In the genomic region with DNA sequence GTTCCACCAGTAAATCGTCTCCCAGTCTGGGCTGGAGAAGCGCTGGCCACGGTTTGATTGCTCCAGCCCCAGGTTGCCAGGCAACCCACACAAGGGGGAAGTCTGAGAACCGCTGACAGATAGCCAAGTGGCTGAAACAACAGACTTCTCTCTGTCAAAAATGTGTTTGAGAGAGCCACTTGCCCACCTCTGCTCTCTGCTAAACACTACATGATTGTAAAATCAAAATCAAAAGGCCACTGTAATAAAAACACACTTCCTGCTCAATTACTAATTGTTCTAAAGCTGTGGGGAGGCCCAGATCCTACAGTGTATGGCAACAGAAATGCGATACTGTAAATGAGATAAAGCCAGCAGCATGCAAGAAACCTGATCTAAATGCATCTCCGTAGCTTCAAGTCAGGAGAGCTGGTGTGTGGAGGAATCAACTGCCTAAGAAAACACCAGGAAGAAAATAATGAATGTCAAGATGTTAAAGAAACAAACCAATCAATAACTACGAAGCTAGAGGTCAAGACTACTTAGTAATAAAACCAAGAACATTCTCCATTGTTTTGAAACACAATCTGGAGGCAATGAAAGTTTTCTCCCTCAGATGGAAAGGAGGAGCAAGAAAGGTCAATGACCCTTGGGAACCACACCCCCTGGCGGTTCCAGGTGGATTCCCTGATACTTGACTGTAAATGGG, we compare ENCODE assay signal across 8 cellular contexts.
DNase-seq lines count a peak whose midpoint lies in the region; ATAC-seq and TF ChIP-seq lines count a peak whose summit lies in the region.

No MANE protein-coding gene starts in this region.

- no peak overlapping the region; the same call in 1 of the 2 replicates for H2AK5ac ChIP-seq in IMR-90 (ENCODE audit: low read depth, low read length)

- 0 out of 2 replicates have a peak, but pooled peaks cover 8% of the 10 kb centered on the region for H4K20me1 ChIP-seq in IMR-90 (ENCODE audit: insufficient read depth, low read length)

- H3K27me3 ChIP-seq in IMR-90 (ENCODE audit: control insufficient read depth, insufficient read depth, low read length) (no peaks in the 10 kb centered on the region), Panc1 (ENCODE audit: control insufficient read depth, insufficient read depth, low read length) (no peaks in the 10 kb centered on the region), lung (ENCODE audit: control insufficient read depth, insufficient read depth) (no peaks in the 10 kb centered on the region), thyroid gland (no peaks in the 10 kb centered on the region)

- H3K4ac ChIP-seq in IMR-90 (ENCODE audit: low read depth, low read length) = peak overlapping the region; percentile 31; the same call in 1 of the 2 replicates

- peak overlapping the region; percentile 86 for H2BK5ac ChIP-seq in IMR-90 (ENCODE audit: low read depth, low read length, poor library complexity, severe bottlenecking)

- BruUV-seq in IMR-90 (replicated peaks; lab: Mats Ljungman, UMichigan) = no TSS peak
- BruUV-seq in Panc1 (replicated peaks; lab: Mats Ljungman, UMichigan) = no TSS peak

- ATAC-seq in IMR-90 (ENCODE audit: low read depth) (peak; percentile 81), Panc1 (peak; percentile 72), lung (ENCODE audit: insufficient read depth, low FRiP score) (peak; percentile 66), HG02798 (IDR thresholded peaks at IDR 0.05; ENCODE audit: poor library complexity, unreplicated experiment) (no peak), HG02870 (IDR thresholded peaks at IDR 0.05; ENCODE audit: unreplicated experiment) (no peak)

- peak overlapping the region; percentile 0; the same call in 1 of the 2 replicates for H3K56ac ChIP-seq in IMR-90 (ENCODE audit: extremely low read depth, insufficient read depth, low read length)

- TF ChIP-seq RAD21 in IMR-90 (IDR thresholded peaks at IDR 0.05; ENCODE audit: low read length) = no peak

- in situ Hi-C loops in IMR-90 (cut with MboI; ENCODE audit: low sequenced_read_pairs) = no loop called here
- in situ Hi-C loops in Panc1 (cut with HindIII; ENCODE audit: low pct_unique_long_range_greater_than_20kb, low sequenced_read_pairs) = no loop called here

- POLR2A ChIA-PET in IMR-90 (lab: Charles Lee; ENCODE audit: unreplicated experiment) (interaction anchor here (0.7 kb wide), 1 partner anchor 525 kb away, joined by 3 read pairs; no protein-coding TSS in a partner anchor), Panc1 (lab: Charles Lee) (no interaction called here)

- intact Hi-C loops in IMR-90 (cut with micrococcal nuclease) (no loop called here), Panc1 (cut with micrococcal nuclease; ENCODE audit: unreplicated experiment) (no loop called here), thyroid gland (cut with DNase I) (no loop called here)

- peak overlapping the region; percentile 52; the same call in 1 of the 2 replicates for H3K18ac ChIP-seq in IMR-90 (ENCODE audit: low read depth, low read length)

- peaks cover 12% of the 10 kb centered on the region for H3K9me1 ChIP-seq in IMR-90 (ENCODE audit: insufficient read depth, low read length)

- dilution Hi-C loops in IMR-90 (cut with HindIII; ENCODE audit: low sequenced_read_pairs, unreplicated experiment) = no loop called here

- no peak for TF ChIP-seq CTCF in IMR-90 (conservative IDR thresholded peaks at IDR 0.05; ENCODE audit: low read depth, low read length)
- peak; percentile 38 for TF ChIP-seq CTCF in Panc1 (IDR thresholded peaks at IDR 0.05)
- TF ChIP-seq CTCF in lung (IDR thresholded peaks at IDR 0.05; ENCODE audit: control extremely low read depth, extremely low read depth) = no peak
- no peak for TF ChIP-seq CTCF in thyroid gland (IDR thresholded peaks at IDR 0.05)

- no peak overlapping the region for H3K4me3 ChIP-seq in IMR-90 (ENCODE audit: insufficient read depth, low read depth, low read length)
- H3K4me3 ChIP-seq in Panc1 (ENCODE audit: low read depth in 2 of 2, low read length in 2 of 2) = no peak overlapping the region
- no peak overlapping the region for H3K4me3 ChIP-seq in lung
- H3K4me3 ChIP-seq in thyroid gland (replicated peaks in 1 of 3) = no peak overlapping the region

- H4K5ac ChIP-seq in IMR-90 (ENCODE audit: low read depth, low read length) = no peak overlapping the region

- H4K8ac ChIP-seq in IMR-90 (ENCODE audit: low read depth in 2 of 2, low read length in 2 of 2) = peak overlapping the region in 1 of 2 experiments; percentile 18; a peak in 1 of 4 replicates

- peak; percentile 81 for DNase-seq in GM04504 (ENCODE audit: low read depth)
- peak; percentile 88 for DNase-seq in IMR-90
- DNase-seq in Panc1 (ENCODE audit: low read depth, low spot score) = no peak
- DNase-seq in ecto neural progenitor cell (ENCODE audit: low spot score) = peak; percentile 75
- DNase-seq in lung (ENCODE audit: low spot score) = peak; percentile 75
- DNase-seq in thyroid gland = peak; percentile 93

- no CpG with 5 or more reads among the region's 8 CpGs for WGBS in IMR-90 (ENCODE audit: extremely low coverage in 2 of 2, insufficient read length in 1 of 2), 2 experiments
- WGBS in lung, 2 donors = 28 to 29% methylated on average over 8 of the region's 8 CpGs
- WGBS in thyroid gland, 2 donors = 11 to 12% methylated on average over 8 of the region's 8 CpGs

- no peak overlapping the region for H3K9ac ChIP-seq in IMR-90 (ENCODE audit: low read depth, low read length)

- peak overlapping the region; percentile 62 for H3K4me2 ChIP-seq in IMR-90 (ENCODE audit: low read depth, low read length)

- H2BK15ac ChIP-seq in IMR-90 (ENCODE audit: low read depth, low read length) = no peak overlapping the region; the same call in 2 of the 3 replicates

- H2AK9ac ChIP-seq in IMR-90 (replicated peaks; ENCODE audit: low read depth, low read length, poor library complexity) = no peak overlapping the region

- H3K23ac ChIP-seq in IMR-90 (ENCODE audit: low read depth, low read length) = peak overlapping the region; percentile 0; the same call in 1 of the 2 replicates

- TF ChIP-seq POLR2A in IMR-90 (IDR thresholded peaks at IDR 0.05; ENCODE audit: low read depth, low read length) (no peak), thyroid gland (IDR thresholded peaks at IDR 0.05) (no peak)

- H3K4me1 ChIP-seq in IMR-90 (ENCODE audit: control insufficient read depth, insufficient read depth, low read length) (peaks cover 16% of the 10 kb centered on the region), Panc1 (ENCODE audit: control insufficient read depth, insufficient read depth, low read length) (peaks cover 18% of the 10 kb centered on the region), lung (ENCODE audit: control insufficient read depth in 2 of 2, insufficient read depth in 2 of 2, low read length in 2 of 2) (peaks cover 0 to 3% of the 10 kb centered on the region in 2 donors), thyroid gland (peaks cover 32 to 36% of the 10 kb centered on the region in 2 donors)

- peak overlapping the region; percentile 6; the same call in 1 of the 2 replicates for H3K14ac ChIP-seq in IMR-90 (replicated peaks; ENCODE audit: low read depth, low read length)

- H3K36me3 ChIP-seq in IMR-90 (ENCODE audit: control insufficient read depth, insufficient read depth, low read length) (0 out of 2 replicates have a peak, but pooled peaks cover 3% of the 10 kb centered on the region), Panc1 (ENCODE audit: control insufficient read depth, insufficient read depth, low read length) (no peaks in the 10 kb centered on the region), lung (ENCODE audit: control insufficient read depth in 2 of 2, insufficient read depth in 2 of 2, low read length in 2 of 2) (no peaks in the 10 kb centered on the region), thyroid gland (no peaks in the 10 kb centered on the region)

- peaks cover 48 to 67% of the 10 kb centered on the region in 2 experiments; a peak in 3 of 4 replicates for H3K79me1 ChIP-seq in IMR-90 (ENCODE audit: low read depth in 1 of 2, low read length in 2 of 2)

- H2BK20ac ChIP-seq in IMR-90 (ENCODE audit: low read depth, low read length) = peak overlapping the region; percentile 43; the same call in 1 of the 2 replicates

- CTCF ChIA-PET in IMR-90 (lab: Yijun Ruan, JAX) = interaction anchor here (0.6 to 0.8 kb wide), 2 partner anchors 10 to 435 kb away, joined by 3 read pairs; no protein-coding TSS in a partner anchor
- CTCF ChIA-PET in Panc1 (lab: Charles Lee) = no interaction called here

- H2BK120ac ChIP-seq in IMR-90 (ENCODE audit: low read depth, low read length) = peak overlapping the region; percentile 20; the same call in 1 of the 2 replicates

- H4K91ac ChIP-seq in IMR-90 (ENCODE audit: insufficient read depth, low read depth, low read length) = peak overlapping the region; percentile 4; the same call in 1 of the 2 replicates

- no peaks in the 10 kb centered on the region for H3K9me3 ChIP-seq in IMR-90 (ENCODE audit: control insufficient read depth, insufficient read depth, low read length)
- H3K9me3 ChIP-seq in Panc1 (ENCODE audit: control insufficient read depth, insufficient read depth, low read depth, low read length) = no peaks in the 10 kb centered on the region
- no peaks in the 10 kb centered on the region for H3K9me3 ChIP-seq in lung (ENCODE audit: control insufficient read depth in 2 of 2, insufficient read depth in 1 of 2, low read length in 1 of 2)
- no peaks in the 10 kb centered on the region for H3K9me3 ChIP-seq in thyroid gland

- H3K27ac ChIP-seq in IMR-90 (ENCODE audit: insufficient read depth, low read length) (peak overlapping the region; percentile 70; the same call in 1 of the 2 replicates), Panc1 (ENCODE audit: low read length) (peak overlapping the region; percentile 68), lung (ENCODE audit: low read depth in 1 of 2, low read length in 1 of 2) (peak overlapping the region; percentile 47 to 79), thyroid gland (peak overlapping the region; percentile 10 to 47 (median 29))

- H2AFZ ChIP-seq in IMR-90 (replicated peaks; ENCODE audit: low read length, poor library complexity) = no peak overlapping the region

TF ChIP-seq in IMR-90, 13 proteins besides CTCF, POLR2A, EP300 and RAD21 (continues in another document):
- TF ChIP-seq USF2 (IDR thresholded peaks at IDR 0.05; ENCODE audit: low read depth, low read length) (no peak), MXI1 (IDR thresholded peaks at IDR 0.05; ENCODE audit: borderline replicate concordance, low read depth, low read length) (peak; percentile 40; the same call in 1 of the 2 replicates), CHD1 (IDR thresholded peaks at IDR 0.05; ENCODE audit: low read depth, low read length) (no peak)

Comparison
In these comparisons a context has a peak if more than half of its experiments do, and no peak if none do; other contexts are left out.
1. ATAC-seq: peak in IMR-90 (single experiment), Panc1 (single experiment) and lung (single experiment); none in HG02798 (single experiment) and HG02870 (single experiment).
2. Peak in every context shown above with its lines, with median percentiles within 50 percentile points of each other: H3K27ac ChIP-seq.